ENCODE assay signal across 36 cellular contexts in genomic region chr11:124642628-124643027, GRCh38. TPM values are rescaled to one million over a fixed set of nuclear protein-coding genes. Genes with fewer than 3 reads are reported as not detected.
"Had no signal": no experiment of that assay in that cellular context is flagged by ENCODE, and none has a peak within 500 bp of the region (broad histone marks: within the 10 kb centered on the region; RNA-seq: fewer than 3 reads in every experiment).

No MANE protein-coding gene starts in this region.

- H2AFZ ChIP-seq: hepatocyte, parathyroid adenoma had no signal

- H3K4me3 ChIP-seq: coronary artery, esophagus muscularis mucosa, gastroesophageal sphincter, heart left ventricle, hepatocyte, left lung, mucosa of descending colon, right atrium auricular region, testis, tibial nerve, upper lobe of right lung, uterus had no signal

- H3K9ac ChIP-seq: parathyroid adenoma had no signal

- FAIRE-seq: endothelial cell of umbilical vein, kidney had no signal

- H3K9me3 ChIP-seq: esophagus muscularis mucosa, gastroesophageal sphincter, heart left ventricle, left lung, mucosa of descending colon, neutrophil, right atrium auricular region, testis, tibial nerve, upper lobe of right lung, uterus had no signal

- H3K9me3 Mint-ChIP-seq: naive B cell; natural killer cell treated with Interleukin-12 subunit alpha and Interleukin-12 subunit beta and Interleukin-15 and Interleukin-18, amount 100 ng/mL, for 72 hours; neural crest cell; stimulated activated memory B cell treated with anti-CD40 and anti-IgM and Interleukin-4, amounts not matched to agents 10 μg/mL and 1 μg/mL and 100 μg/mL, for 72 hours had no signal

- H3K27ac Mint-ChIP-seq: mesothelial cell of epicardium; natural killer cell treated with Interleukin-12 subunit alpha and Interleukin-12 subunit beta and Interleukin-15 and Interleukin-18, amount 100 ng/mL, for 72 hours; progenitor cell of endocrine pancreas; stimulated activated memory B cell treated with anti-CD40 and anti-IgM and Interleukin-4, amounts not matched to agents 10 μg/mL and 1 μg/mL and 100 μg/mL, for 72 hours had no signal

- H3K36me3 Mint-ChIP-seq: natural killer cell treated with Interleukin-12 subunit alpha and Interleukin-12 subunit beta and Interleukin-15 and Interleukin-18, amount 100 ng/mL, for 72 hours had no signal

- DNase-seq: dermis blood vessel endothelial cell; effector memory CD4-positive, alpha-beta T cell; foreskin keratinocyte; heart left ventricle; kidney; left lung; mesenchymal stem cell; mucosa of descending colon; naive B cell; stimulated activated CD4-positive, alpha-beta T cell treated with anti-CD3 and anti-CD28 coated beads, Interleukin-2, amount 100 ng/mL, for 24 hours; stimulated activated CD4-positive, alpha-beta T cell treated with anti-CD3 and anti-CD28 coated beads, Interleukin-4, amount 100 ng/mL, for 4 hours; stimulated activated naive CD8-positive, alpha-beta T cell treated with anti-CD3 and anti-CD28 coated beads, Interleukin-15, Interleukin-2, amounts not matched to agents 100 U/mL and 50 U/mL, for 24 hours; substantia nigra; testis; upper lobe of right lung; uterus had no signal

- H3K36me3 ChIP-seq: uterus had no signal

- H3K4me3 Mint-ChIP-seq: mesothelial cell of epicardium; naive B cell; natural killer cell treated with Interleukin-12 subunit alpha and Interleukin-12 subunit beta and Interleukin-15 and Interleukin-18, amount 100 ng/mL, for 72 hours; neural crest cell; stimulated activated memory B cell treated with anti-CD40 and anti-IgM and Interleukin-4, amounts not matched to agents 10 μg/mL and 1 μg/mL and 100 μg/mL, for 72 hours had no signal

- H3K4me1 ChIP-seq: foreskin keratinocyte, parathyroid adenoma, testis, uterus had no signal

- H3K27me3 ChIP-seq: esophagus muscularis mucosa, foreskin keratinocyte, gastroesophageal sphincter, heart left ventricle, hepatocyte, left lung, neutrophil, right atrium auricular region, testis, tibial nerve, upper lobe of right lung, uterus had no signal

- H3K27me3 Mint-ChIP-seq: naive B cell; natural killer cell treated with Interleukin-12 subunit alpha and Interleukin-12 subunit beta and Interleukin-15 and Interleukin-18, amount 100 ng/mL, for 72 hours; progenitor cell of endocrine pancreas; stimulated activated memory B cell treated with anti-CD40 and anti-IgM and Interleukin-4, amounts not matched to agents 10 μg/mL and 1 μg/mL and 100 μg/mL, for 72 hours had no signal

- H3K79me2 ChIP-seq: hepatocyte, parathyroid adenoma had no signal

- H3K4me2 ChIP-seq: hepatocyte had no signal

- H3K27ac ChIP-seq: esophagus muscularis mucosa, foreskin keratinocyte, gastroesophageal sphincter, heart left ventricle, left lung, neutrophil, parathyroid adenoma, testis, tibial nerve, upper lobe of right lung, uterus had no signal

RNA-seq across cellular contexts. Expression of gene PANX3, which starts 31.4 kb away (rescaled TPM):
- total RNA-seq: dermis blood vessel endothelial cell; endothelial cell of umbilical vein; epithelial cell of proximal tubule; esophagus muscularis mucosa; fibroblast of lung; foreskin keratinocyte; heart left ventricle; hepatocyte; kidney; left lung; lower leg skin; lung microvascular endothelial cell; mesothelial cell of epicardium; mucosa of descending colon; natural killer cell treated with Interleukin-12 subunit alpha and Interleukin-12 subunit beta and Interleukin-15 and Interleukin-18, amount 100 ng/mL, for 72 hours; neural crest cell; omental fat pad; progenitor cell of endocrine pancreas; right atrium auricular region; sciatic nerve; tibial nerve; upper lobe of right lung; uterus had no signal
- polyA plus RNA-seq: endothelial cell of umbilical vein, fibroblast of lung, foreskin keratinocyte, heart left ventricle had no signal
